Comparison of ENCODE assay signal across 9 cellular contexts in genomic region chr1:56758135-56758534, GRCh38.
DNase-seq lines count a peak whose midpoint lies in the region; ATAC-seq and TF ChIP-seq lines count a peak whose summit lies in the region.
"Had no signal": no experiment of that assay in that cellular context is flagged by ENCODE, and none has a peak within 500 bp of the region (broad histone marks: within the 10 kb centered on the region; RNA-seq: fewer than 3 reads in every experiment).

No MANE protein-coding gene starts in this region.

- no peaks in the 10 kb centered on the region for H3K9me3 ChIP-seq in heart left ventricle

- TF ChIP-seq POLR2A in heart left ventricle (IDR thresholded peaks at IDR 0.05): no peak

- no peaks in the 10 kb centered on the region for H3K36me3 ChIP-seq in heart left ventricle
- H3K36me3 ChIP-seq: SJSA1 had no signal

- peaks cover 0 to 3% (median 0%) of the 10 kb centered on the region in 9 donors for H3K27me3 ChIP-seq in heart left ventricle
- H3K27me3 ChIP-seq: SJSA1 had no signal

- peak in 3 of 4 donors; percentile 72 to 76 (median 74) for ATAC-seq in heart left ventricle
- no peak for ATAC-seq in HG02798 (IDR thresholded peaks at IDR 0.05; ENCODE audit: poor library complexity, unreplicated experiment)

- DNase-seq in NCI-H2107 treated with DMSO at 0.1 percent for 48 hours (lab: John Stamatoyannopoulos, UW; ENCODE audit: unreplicated experiment) (peak; percentile 68), NCI-H2107 (lab: John Stamatoyannopoulos, UW) (no peak), NCI-H69 (lab: John Stamatoyannopoulos, UW) (peak; percentile 2), heart left ventricle (peak in 4 of 5 donors; percentile 10 to 37 (median 26)), retinal pigment epithelial cell (ENCODE audit: low read depth) (no peak), OCI-M2 (lab: John Stamatoyannopoulos, UW; ENCODE audit: unreplicated experiment) (no peak)
- no peak for DNase-seq in activated CD4-positive, CD25-positive, alpha-beta regulatory T cell treated with anti-CD3 and anti-CD28 coated beads, Interleukin-2, amount 50 U/mL, for 72 hours

- TF ChIP-seq CTCF in heart left ventricle (IDR thresholded peaks at IDR 0.05): peak in 8 of 12 donors; percentile 22 to 46 (median 34)
- TF ChIP-seq CTCF in retinal pigment epithelial cell (conservative IDR thresholded peaks at IDR 0.05; ENCODE audit: low read depth, low read length): peak; percentile 45

- peaks cover 0 to 4% (median 0%) of the 10 kb centered on the region in 12 donors for H3K4me1 ChIP-seq in heart left ventricle
- H3K4me1 ChIP-seq: SJSA1 had no signal

- intact Hi-C loops in heart left ventricle (cut with DNase I): loop anchor here in 5 of 10 donors (1.0 to 5.0 kb wide), 3 partner anchors 59 to 63 kb away; partner anchors contain the start of gene FYB2 (in 2 of the 5)

- H3K4me3 ChIP-seq in heart left ventricle (no peak overlapping the region), retinal pigment epithelial cell (ENCODE audit: low read length) (no peak overlapping the region)
- H3K4me3 ChIP-seq: SJSA1 had no signal

- no peak overlapping the region for H3K27ac ChIP-seq in heart left ventricle
- H3K27ac ChIP-seq: SJSA1 had no signal

Comparison
In these comparisons a context has a peak if more than half of its experiments do, and no peak if none do; other contexts are left out.
1. DNase-seq: peak in NCI-H2107 treated with DMSO at 0.1 percent for 48 hours (single experiment), NCI-H69 (single experiment) and heart left ventricle (4 of 5); none in NCI-H2107 (single experiment), retinal pigment epithelial cell (single experiment), activated CD4-positive, CD25-positive, alpha-beta regulatory T cell treated with anti-CD3 and anti-CD28 coated beads, Interleukin-2, amount 50 U/mL, for 72 hours (single experiment) and OCI-M2 (single experiment).